Comparison of ENCODE assay signal across 8 cellular contexts in genomic region chr7:97006146-97006950, GRCh38. TPM values are rescaled to one million over a fixed set of nuclear protein-coding genes. Genes with fewer than 3 reads are reported as not detected.
DNase-seq lines count a peak whose midpoint lies in the region; ATAC-seq and TF ChIP-seq lines count a peak whose summit lies in the region.

No MANE protein-coding gene starts in this region.

- TF ChIP-seq CTCF in AG04449 (IDR thresholded peaks at IDR 0.05; ENCODE audit: insufficient read depth, low read length, missing control alignments) (no peak), neural crest cell (conservative IDR thresholded peaks at IDR 0.05) (no peak)

- no peaks in the 10 kb centered on the region for H3K9me3 Mint-ChIP-seq in T-helper 2 cell treated with Interferon-gamma antibody and Interleukin-4, amounts not matched to agents 5 μg/mL and 100 μg/mL, for 36 hours
- no peaks in the 10 kb centered on the region for H3K9me3 Mint-ChIP-seq in neural crest cell

- peaks cover 87% of the 10 kb centered on the region for H3K27me3 Mint-ChIP-seq in T-helper 2 cell treated with Interferon-gamma antibody and Interleukin-4, amounts not matched to agents 5 μg/mL and 100 μg/mL, for 36 hours (ENCODE audit: low read depth)
- peaks cover 99% of the 10 kb centered on the region for H3K27me3 Mint-ChIP-seq in neural crest cell (ENCODE audit: low read depth)

- H3K4me1 Mint-ChIP-seq in T-helper 2 cell treated with Interferon-gamma antibody and Interleukin-4, amounts not matched to agents 5 μg/mL and 100 μg/mL, for 36 hours (ENCODE audit: low read depth), result peaks cover 4% of the 10 kb centered on the region
- H3K4me1 Mint-ChIP-seq in neural crest cell, result peaks cover 9% of the 10 kb centered on the region

- H3K4me3 Mint-ChIP-seq in T-helper 2 cell treated with Interferon-gamma antibody and Interleukin-4, amounts not matched to agents 5 μg/mL and 100 μg/mL, for 36 hours, result peak overlapping the region; percentile 71
- H3K4me3 Mint-ChIP-seq in neural crest cell, result peak overlapping the region; percentile 92

- DNase-seq in AG04449 (ENCODE audit: low read depth, low spot score), result no peak
- DNase-seq in HuH-7.5 (ENCODE audit: low spot score), result peak; percentile 89
- peak; percentile 33 for DNase-seq in T-helper 2 cell treated with Interferon-gamma antibody and Interleukin-4, amounts not matched to agents 5 μg/mL and 100 μg/mL, for 36 hours (ENCODE audit: low spot score)
- DNase-seq in neural crest cell (ENCODE audit: low read depth, low spot score), result no peak
- no peak for DNase-seq in GM19238 (ENCODE audit: insufficient read length, low spot score)

- H3K27ac Mint-ChIP-seq in T-helper 2 cell treated with Interferon-gamma antibody and Interleukin-4, amounts not matched to agents 5 μg/mL and 100 μg/mL, for 36 hours, result no peak overlapping the region
- no peak overlapping the region for H3K27ac Mint-ChIP-seq in neural crest cell (ENCODE audit: unreplicated experiment)

- POLR2A ChIA-PET in AG04449 (lab: Yijun Ruan, JAX), result no interaction called here

- H3K4me3 ChIP-seq in AG04449 (ENCODE audit: low read depth, low read length), result peak overlapping the region; percentile 46

- ATAC-seq in GM19328 (IDR thresholded peaks at IDR 0.05; ENCODE audit: unreplicated experiment), result peak; percentile 57
- ATAC-seq in esophagus mucosa, result peak; percentile 72
- no peak for ATAC-seq in GM19463 (IDR thresholded peaks at IDR 0.05; ENCODE audit: unreplicated experiment)

- no peaks in the 10 kb centered on the region for H3K36me3 Mint-ChIP-seq in T-helper 2 cell treated with Interferon-gamma antibody and Interleukin-4, amounts not matched to agents 5 μg/mL and 100 μg/mL, for 36 hours (ENCODE audit: low read depth)
- H3K36me3 Mint-ChIP-seq in neural crest cell (ENCODE audit: low read depth), result no peaks in the 10 kb centered on the region

- CTCF ChIA-PET in AG04449 (lab: Yijun Ruan, JAX), result interaction anchor here (1.3 kb wide), 1 partner anchor 21 kb away, joined by 5 read pairs; no protein-coding TSS in a partner anchor

RNA-seq across cellular contexts. Expression of gene DLX6, which starts 1.0 kb away (rescaled TPM):
- total RNA-seq in esophagus mucosa (not detected), neural crest cell (0.26 and 0.32 TPM in 2 replicates)

RNA-seq across cellular contexts. Expression of gene DLX5, which starts 18.3 kb away (rescaled TPM):
- total RNA-seq in esophagus mucosa (3.5 TPM), neural crest cell (0.34 and 0.70 TPM in 2 replicates)

Comparison
In these comparisons a context has a peak if more than half of its experiments do, and no peak if none do; other contexts are left out.
1. DNase-seq: peak in HuH-7.5 (single experiment) and T-helper 2 cell treated with Interferon-gamma antibody and Interleukin-4, amounts not matched to agents 5 μg/mL and 100 μg/mL, for 36 hours (single experiment); none in AG04449 (single experiment), neural crest cell (single experiment) and GM19238 (single experiment).